Comparison of ENCODE assay signal across 17 cellular contexts in genomic region chr5:158543539-158544387, GRCh38.
DNase-seq lines count a peak whose midpoint lies in the region; ATAC-seq and TF ChIP-seq lines count a peak whose summit lies in the region.
"Had no signal": no experiment of that assay in that cellular context is flagged by ENCODE, and none has a peak within 500 bp of the region (broad histone marks: within the 10 kb centered on the region; RNA-seq: fewer than 3 reads in every experiment).

No MANE protein-coding gene starts in this region.

- peaks cover 0 to 1% of the 10 kb centered on the region in 2 donors for H3K9me3 Mint-ChIP-seq in activated T-cell treated with anti-CD3 and anti-CD28 coated beads, Interleukin-2, amount 50 U/mL, for 72 hours

- no peak overlapping the region for H3K9ac ChIP-seq in subcutaneous abdominal adipose tissue (ENCODE audit: low read length in 5 of 5)

- H3K27me3 Mint-ChIP-seq in activated T-cell treated with anti-CD3 and anti-CD28 coated beads, Interleukin-2, amount 50 U/mL, for 72 hours (ENCODE audit: low read depth) = no peaks in the 10 kb centered on the region

- no peaks in the 10 kb centered on the region for H3K9me3 ChIP-seq in subcutaneous abdominal adipose tissue (ENCODE audit: control insufficient read depth in 5 of 5, low read length in 5 of 5)
- H3K9me3 ChIP-seq in upper lobe of right lung = no peaks in the 10 kb centered on the region
- H3K9me3 ChIP-seq: body of pancreas had no signal

- H3K4me3 Mint-ChIP-seq in activated T-cell treated with anti-CD3 and anti-CD28 coated beads, Interleukin-2, amount 50 U/mL, for 72 hours = no peak overlapping the region
- H3K4me3 Mint-ChIP-seq: neural crest cell; stimulated activated naive CD8-positive, alpha-beta T cell treated with anti-CD3 and anti-CD28 coated beads, Interleukin-15, Interleukin-2, amounts not matched to agents 100 ng/mL and 50 ng/mL, for 24 hours; T-helper 1 cell treated with Interleukin-12 subunit alpha and Interleukin-12 subunit beta and Interleukin-4 antibody, amounts not matched to agents 30 μg/mL and 1 μg/mL, for 36 hours had no signal

- DNase-seq in activated T-cell treated with anti-CD3 and anti-CD28 coated beads, Interleukin-2, amount 50 U/mL, for 72 hours = peak in 1 of 2 donors; percentile 4
- DNase-seq in activated T-cell treated with anti-CD3 and anti-CD28 coated beads, Interleukin-2, amount 50 U/mL, for 48 hours = no peak
- DNase-seq in astrocyte of the spinal cord (ENCODE audit: low read depth, low spot score) = peak; percentile 78
- DNase-seq in kidney epithelial cell (ENCODE audit: low read depth) = peak; percentile 44
- DNase-seq in upper lobe of right lung = no peak
- no peak for DNase-seq in amygdala (lab: John Stamatoyannopoulos, UW)
- DNase-seq: body of pancreas; GDM1; GOT3; islet precursor cell; NCI-H1694 treated with DMSO at 0.1 percent for 48 hours; stimulated activated CD4-positive, alpha-beta T cell treated with anti-CD3 and anti-CD28 coated beads, Interleukin-2, amount 100 ng/mL, for 48 hours had no signal

- no peak overlapping the region for H3K4me3 ChIP-seq in astrocyte of the spinal cord (ENCODE audit: low read depth, low read length)
- H3K4me3 ChIP-seq in kidney epithelial cell (ENCODE audit: low read depth, low read length) = no peak overlapping the region
- H3K4me3 ChIP-seq in subcutaneous abdominal adipose tissue (ENCODE audit: low read depth in 1 of 5, low read length in 5 of 5) = no peak overlapping the region
- H3K4me3 ChIP-seq in upper lobe of right lung = no peak overlapping the region
- H3K4me3 ChIP-seq: body of pancreas had no signal

- peak overlapping the region; percentile 18 for H3K27ac ChIP-seq in subcutaneous abdominal adipose tissue (ENCODE audit: low read depth, low read length)
- no peak overlapping the region for H3K27ac ChIP-seq in upper lobe of right lung
- H3K27ac ChIP-seq: body of pancreas had no signal

- H3K4me1 ChIP-seq in subcutaneous abdominal adipose tissue (ENCODE audit: control insufficient read depth in 5 of 5, insufficient read depth in 5 of 5, low read length in 5 of 5) (peaks cover 0 to 21% (median 12%) of the 10 kb centered on the region in 5 donors), upper lobe of right lung (no peaks in the 10 kb centered on the region)
- H3K4me1 ChIP-seq: body of pancreas had no signal

- H3K4me1 Mint-ChIP-seq in activated T-cell treated with anti-CD3 and anti-CD28 coated beads, Interleukin-2, amount 50 U/mL, for 72 hours (ENCODE audit: low read depth) = peaks cover 40% of the 10 kb centered on the region
- H3K4me1 Mint-ChIP-seq: neural crest cell had no signal

- intact Hi-C loops in upper lobe of right lung (cut with DNase I) = no loop called here

- TF ChIP-seq CTCF in astrocyte of the spinal cord (IDR thresholded peaks at IDR 0.05; ENCODE audit: low read depth, low read length) (no peak), kidney epithelial cell (IDR thresholded peaks at IDR 0.05; ENCODE audit: insufficient read depth, low read length, poor library complexity, severe bottlenecking) (no peak), upper lobe of right lung (IDR thresholded peaks at IDR 0.05) (no peak)

- H3K36me3 ChIP-seq in kidney epithelial cell (ENCODE audit: control insufficient read depth, insufficient read depth, low read length) (no peaks in the 10 kb centered on the region), subcutaneous abdominal adipose tissue (ENCODE audit: control insufficient read depth in 5 of 5, insufficient read depth in 5 of 5, low read length in 5 of 5) (no peaks in the 10 kb centered on the region), upper lobe of right lung (no peaks in the 10 kb centered on the region)

- ATAC-seq in activated T-cell treated with anti-CD3 and anti-CD28 coated beads, Interleukin-2, amount 50 U/mL, for 72 hours (replicated peaks in 1 of 2) = peak; percentile 72 to 73
- ATAC-seq in upper lobe of right lung (no peak), GM21423 (IDR thresholded peaks at IDR 0.05; ENCODE audit: unreplicated experiment) (no peak)
- ATAC-seq: body of pancreas had no signal

- H3K36me3 Mint-ChIP-seq in activated T-cell treated with anti-CD3 and anti-CD28 coated beads, Interleukin-2, amount 50 U/mL, for 72 hours (ENCODE audit: insufficient read depth in 2 of 2) = no peaks in the 10 kb centered on the region

- in situ Hi-C loops in astrocyte of the spinal cord (cut with HindIII; ENCODE audit: low sequenced_read_pairs) = no loop called here

- H3K27me3 ChIP-seq in kidney epithelial cell (ENCODE audit: control insufficient read depth, insufficient read depth, low read length) (no peaks in the 10 kb centered on the region), subcutaneous abdominal adipose tissue (ENCODE audit: control insufficient read depth in 5 of 5, insufficient read depth in 4 of 5, low read length in 5 of 5) (no peaks in the 10 kb centered on the region), upper lobe of right lung (no peaks in the 10 kb centered on the region)
- H3K27me3 ChIP-seq: body of pancreas had no signal

- H3K27ac Mint-ChIP-seq in activated T-cell treated with anti-CD3 and anti-CD28 coated beads, Interleukin-2, amount 50 U/mL, for 72 hours = no peak overlapping the region
- H3K27ac Mint-ChIP-seq: stimulated activated naive CD8-positive, alpha-beta T cell treated with anti-CD3 and anti-CD28 coated beads, Interleukin-15, Interleukin-2, amounts not matched to agents 100 ng/mL and 50 ng/mL, for 24 hours; T-helper 1 cell treated with Interleukin-12 subunit alpha and Interleukin-12 subunit beta and Interleukin-4 antibody, amounts not matched to agents 30 μg/mL and 1 μg/mL, for 36 hours had no signal

Comparison
In these comparisons a context has a peak if more than half of its experiments do, and no peak if none do; other contexts are left out.
1. ATAC-seq: peak in activated T-cell treated with anti-CD3 and anti-CD28 coated beads, Interleukin-2, amount 50 U/mL, for 72 hours (2 of 2); none in upper lobe of right lung (single experiment) and GM21423 (single experiment).
2. DNase-seq: peak in astrocyte of the spinal cord (single experiment) and kidney epithelial cell (single experiment); none in activated T-cell treated with anti-CD3 and anti-CD28 coated beads, Interleukin-2, amount 50 U/mL, for 48 hours (0 of 2), upper lobe of right lung (single experiment) and amygdala (0 of 56).